16 cellular contexts compared by ENCODE assay signal in the genomic region with DNA sequence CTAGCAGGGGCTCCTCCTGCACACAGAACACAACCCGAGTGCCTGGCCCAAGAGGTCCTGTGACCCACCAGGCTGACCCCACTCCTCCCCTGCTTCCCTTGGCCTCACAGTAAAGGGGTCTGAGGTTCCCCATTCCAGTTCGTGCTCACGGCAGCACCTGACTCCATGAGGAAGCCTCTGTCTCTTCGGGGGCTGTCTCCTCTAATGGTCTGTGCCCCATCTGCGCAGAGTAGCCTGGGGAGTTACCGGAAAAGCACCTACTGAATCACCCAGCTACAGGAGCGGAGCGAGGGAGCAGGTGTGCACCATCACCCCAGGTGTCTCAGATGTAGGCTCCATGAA.
DNase-seq lines count a peak whose midpoint lies in the region; ATAC-seq and TF ChIP-seq lines count a peak whose summit lies in the region.
"Had no signal": no experiment of that assay in that cellular context is flagged by ENCODE, and none has a peak within 500 bp of the region (broad histone marks: within the 10 kb centered on the region; RNA-seq: fewer than 3 reads in every experiment).

No MANE protein-coding gene starts in this region.

- H3K27me3 ChIP-seq in lower lobe of right lung (ENCODE audit: low read depth) = no peaks in the 10 kb centered on the region
- no peaks in the 10 kb centered on the region for H3K27me3 ChIP-seq in upper lobe of right lung
- H3K27me3 ChIP-seq: vagina had no signal

- CTCF ChIA-PET in activated CD4-positive, alpha-beta memory T cell treated with anti-CD3 and anti-CD28 coated beads, Interleukin-2, amount 10 ng/mL, durations not matched to agents 7 days and 5 days (lab: Charles Lee) = interaction anchor here (0.6 kb wide), 1 partner anchor 59 kb away, joined by 3 read pairs; no protein-coding TSS in a partner anchor

- H3K36me3 ChIP-seq in lower lobe of right lung (peaks cover 82% of the 10 kb centered on the region), upper lobe of right lung (peaks cover 42% of the 10 kb centered on the region)

- no peaks in the 10 kb centered on the region for H3K27me3 Mint-ChIP-seq in activated CD4-positive, alpha-beta memory T cell treated with anti-CD3 and anti-CD28 coated beads, Interleukin-2, amount 10 ng/mL, durations not matched to agents 7 days and 5 days

- ATAC-seq in left ventricle myocardium superior (no peak), left cardiac atrium (no peak), lower lobe of right lung (no peak), upper lobe of right lung (no peak)

- no peaks in the 10 kb centered on the region for H3K9me3 Mint-ChIP-seq in activated CD4-positive, alpha-beta memory T cell treated with anti-CD3 and anti-CD28 coated beads, Interleukin-2, amount 10 ng/mL, durations not matched to agents 7 days and 5 days

- H3K27ac ChIP-seq in lower lobe of right lung (peak overlapping the region; percentile 4), upper lobe of right lung (peak overlapping the region; percentile 36)
- H3K27ac ChIP-seq: vagina had no signal

- TF ChIP-seq CTCF in lower lobe of right lung (IDR thresholded peaks at IDR 0.05) (no peak), upper lobe of right lung (IDR thresholded peaks at IDR 0.05) (no peak)

- H3K36me3 Mint-ChIP-seq in activated CD4-positive, alpha-beta memory T cell treated with anti-CD3 and anti-CD28 coated beads, Interleukin-2, amount 10 ng/mL, durations not matched to agents 7 days and 5 days (ENCODE audit: low read depth) = peaks cover 5% of the 10 kb centered on the region

- peak; percentile 19 for DNase-seq in left ventricle myocardium superior
- DNase-seq in left cardiac atrium = no peak
- DNase-seq in activated CD4-positive, alpha-beta memory T cell treated with anti-CD3 and anti-CD28 coated beads, Interleukin-2, amount 10 ng/mL, durations not matched to agents 7 days and 5 days = no peak
- no peak for DNase-seq in lower lobe of right lung
- DNase-seq in upper lobe of right lung = no peak
- DNase-seq in stimulated activated CD4-positive, alpha-beta T cell treated with anti-CD3 and anti-CD28 coated beads, Interleukin-4, amount 100 ng/mL, for 1 hour = no peak
- DNase-seq in stimulated activated CD8-positive, alpha-beta memory T cell treated with anti-CD3 and anti-CD28 coated beads, Interleukin-4, amount 100 ng/mL, for 48 hours = no peak
- DNase-seq in hepatic stellate cell (ENCODE audit: low spot score) = no peak
- DNase-seq: GDM1; NCI-H1694; NCI-H226; NK-92 treated with Interleukin-12 subunit alpha and Interleukin-12 subunit beta, amount 100 ng/mL, for 24 hours; Right ventricle myocardium superior; stimulated activated CD4-positive, alpha-beta T cell treated with anti-CD3 and anti-CD28 coated beads, Interleukin-12 subunit alpha, Interleukin-12 subunit beta, amount 100 ng/mL, for 4 hours; T-helper 2 cell had no signal

- H3K4me1 Mint-ChIP-seq in activated CD4-positive, alpha-beta memory T cell treated with anti-CD3 and anti-CD28 coated beads, Interleukin-2, amount 10 ng/mL, durations not matched to agents 7 days and 5 days = no peaks in the 10 kb centered on the region

- H3K4me3 Mint-ChIP-seq in activated CD4-positive, alpha-beta memory T cell treated with anti-CD3 and anti-CD28 coated beads, Interleukin-2, amount 10 ng/mL, durations not matched to agents 7 days and 5 days = no peak overlapping the region

- H3K4me3 ChIP-seq in lower lobe of right lung = no peak overlapping the region
- no peak overlapping the region for H3K4me3 ChIP-seq in upper lobe of right lung
- H3K4me3 ChIP-seq: vagina had no signal

- peak overlapping the region; percentile 21 for H3K27ac Mint-ChIP-seq in activated CD4-positive, alpha-beta memory T cell treated with anti-CD3 and anti-CD28 coated beads, Interleukin-2, amount 10 ng/mL, durations not matched to agents 7 days and 5 days

- H3K9me3 ChIP-seq in lower lobe of right lung = no peaks in the 10 kb centered on the region
- no peaks in the 10 kb centered on the region for H3K9me3 ChIP-seq in upper lobe of right lung
- H3K9me3 ChIP-seq: vagina had no signal

- intact Hi-C loops in left ventricle myocardium superior (cut with micrococcal nuclease) = no loop called here
- intact Hi-C loops in left cardiac atrium (cut with DNase I) = no loop called here
- intact Hi-C loops in lower lobe of right lung (cut with DNase I) = no loop called here
- intact Hi-C loops in upper lobe of right lung (cut with DNase I) = no loop called here

- H3K4me1 ChIP-seq in lower lobe of right lung (peaks cover 40% of the 10 kb centered on the region), upper lobe of right lung (peaks cover 30% of the 10 kb centered on the region)

- POLR2A ChIA-PET in activated CD4-positive, alpha-beta memory T cell treated with anti-CD3 and anti-CD28 coated beads, Interleukin-2, amount 10 ng/mL, durations not matched to agents 7 days and 5 days (lab: Charles Lee) = no interaction called here
